ENCODE assay signal across 22 cellular contexts in the genomic region with DNA sequence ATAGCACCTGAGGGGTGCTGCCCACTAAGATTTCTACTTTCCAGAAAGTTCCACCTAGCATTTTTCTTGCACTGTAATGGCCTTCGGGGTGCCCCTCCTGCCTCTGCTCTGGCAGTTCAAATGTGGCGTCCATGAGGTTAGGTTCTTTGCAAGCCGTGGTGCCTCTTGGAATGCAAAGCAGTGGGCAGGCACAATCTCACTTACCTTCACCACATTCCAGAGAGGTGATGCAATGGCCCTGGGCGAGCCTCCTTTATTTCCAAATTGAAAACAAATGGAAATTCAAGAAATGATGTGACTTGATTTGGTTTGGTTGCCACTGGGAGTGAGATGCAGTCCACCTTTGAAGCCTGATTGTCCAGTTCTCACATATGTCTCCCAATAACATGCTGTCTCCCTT. TPM values are rescaled to one million over a fixed set of nuclear protein-coding genes. Genes with fewer than 3 reads are reported as not detected.
A peak's percentile ranks its signal among the peaks of the same experiment; 100 is the strongest.
DNase-seq lines count a peak whose midpoint lies in the region; ATAC-seq and TF ChIP-seq lines count a peak whose summit lies in the region.
"Had no signal": no experiment of that assay in that cellular context is flagged by ENCODE, and none has a peak within 500 bp of the region (broad histone marks: within the 10 kb centered on the region; RNA-seq: fewer than 3 reads in every experiment).

No MANE protein-coding gene starts in this region.

- H3K4me1 ChIP-seq in left lung = no peaks in the 10 kb centered on the region
- H3K4me1 ChIP-seq in tibial nerve = no peaks in the 10 kb centered on the region
- no peaks in the 10 kb centered on the region for H3K4me1 ChIP-seq in OCI-LY7 (ENCODE audit: insufficient read depth, low read length, poor library complexity, severe bottlenecking)
- H3K4me1 ChIP-seq: BLaER1, esophagus squamous epithelium, right atrium auricular region had no signal

- H3K27ac ChIP-seq in left lung (no peak overlapping the region), tibial nerve (no peak overlapping the region), OCI-LY7 (ENCODE audit: low read depth, low read length, poor library complexity, severe bottlenecking) (no peak overlapping the region)
- H3K27ac ChIP-seq: BLaER1, esophagus squamous epithelium, right atrium auricular region had no signal

- H3K9me3 ChIP-seq in left lung (no peaks in the 10 kb centered on the region), tibial nerve (no peaks in the 10 kb centered on the region), OCI-LY7 (ENCODE audit: low read length) (no peaks in the 10 kb centered on the region)
- H3K9me3 ChIP-seq: BLaER1, esophagus squamous epithelium, right atrium auricular region had no signal

- no peaks in the 10 kb centered on the region for H3K79me2 ChIP-seq in OCI-LY7 (ENCODE audit: insufficient read depth, low read depth, low read length)

- H3K9me2 ChIP-seq in OCI-LY7 (ENCODE audit: insufficient read depth, low read length) = no peaks in the 10 kb centered on the region

- no peak overlapping the region for H2AFZ ChIP-seq in OCI-LY7 (ENCODE audit: low read length)

- no peak overlapping the region for H3K4me2 ChIP-seq in OCI-LY7 (ENCODE audit: low read length)
- H3K4me2 ChIP-seq: BLaER1 had no signal

- ATAC-seq in left lung = peak; percentile 82
- ATAC-seq in GM19324 (IDR thresholded peaks at IDR 0.05; ENCODE audit: low FRiP score, unreplicated experiment) = no peak
- ATAC-seq: activated T-cell treated with anti-CD3 and anti-CD28 coated beads, Interleukin-2, amount 50 U/mL, for 72 hours had no signal

- TF ChIP-seq EP300 in tibial nerve (IDR thresholded peaks at IDR 0.05) = no peak

- TF ChIP-seq CTCF in epithelial cell of esophagus (IDR thresholded peaks at IDR 0.05; ENCODE audit: insufficient read depth, low read depth, low read length, missing control alignments) (no peak), left lung (IDR thresholded peaks at IDR 0.05) (no peak), tibial nerve (IDR thresholded peaks at IDR 0.05) (no peak), OCI-LY7 (conservative IDR thresholded peaks at IDR 0.05; ENCODE audit: low read length) (no peak)

- H3K4me3 ChIP-seq in epithelial cell of esophagus (ENCODE audit: low read length) = no peak overlapping the region
- H3K4me3 ChIP-seq in left lung = no peak overlapping the region
- H3K4me3 ChIP-seq in tibial nerve = no peak overlapping the region
- no peak overlapping the region for H3K4me3 ChIP-seq in OCI-LY7 (ENCODE audit: low read depth, low read length, poor library complexity, severe bottlenecking)
- H3K4me3 ChIP-seq: BLaER1, esophagus squamous epithelium, right atrium auricular region had no signal

- DNase-seq in Daoy (ENCODE audit: low read depth) (peak; percentile 58), NCI-H226 (peak; percentile 3), epithelial cell of esophagus (ENCODE audit: low read depth) (peak; percentile 69), left lung (no peak), tibial nerve (ENCODE audit: low spot score in 2 of 2) (no peak), OCI-LY7 (ENCODE audit: low spot score) (no peak)
- no peak for DNase-seq in stimulated activated CD4-positive, alpha-beta T cell treated with anti-CD3 and anti-CD28 coated beads, Interleukin-1b, Interleukin-23, amount 100 ng/mL, for 48 hours
- DNase-seq: activated CD4-positive, alpha-beta T cell treated with anti-CD3 and anti-CD28 coated beads for 4 hours; activated naive CD4-positive, alpha-beta T cell treated with anti-CD3 and anti-CD28 coated beads, Interleukin-2, amount 10 ng/mL, durations not matched to agents 7 days and 5 days; activated T-cell treated with anti-CD3 and anti-CD28 coated beads, Interleukin-2, amount 50 U/mL, for 72 hours; aorta; esophagus squamous epithelium; NCI-H1417; NCI-H526 treated with DMSO at 0.1 percent for 48 hours; SHP77 treated with DMSO at 0.1 percent for 48 hours; stimulated activated CD8-positive, alpha-beta memory T cell treated with anti-CD3 and anti-CD28 coated beads, Interleukin-4, amount 100 ng/mL, for 48 hours; T-helper 1 cell had no signal

- no TSS peak for BruUV-seq in OCI-LY7 (replicated peaks; lab: Mats Ljungman, UMichigan)

- POLR2A ChIA-PET in OCI-LY7 (lab: Charles Lee) = no interaction called here

- TF ChIP-seq POLR2A in tibial nerve (IDR thresholded peaks at IDR 0.05) = no peak

- H3K27me3 ChIP-seq in left lung = no peaks in the 10 kb centered on the region
- H3K27me3 ChIP-seq in tibial nerve = no peaks in the 10 kb centered on the region
- H3K27me3 ChIP-seq: BLaER1, right atrium auricular region had no signal

- 43 to 62% methylated on average over 4 of the region's 4 CpGs for WGBS in tibial nerve, 2 donors

- CTCF ChIA-PET in OCI-LY7 (lab: Charles Lee; ENCODE audit: unreplicated experiment) = no interaction called here

- intact Hi-C loops in left lung (cut with DNase I) (no loop called here), OCI-LY7 (cut with micrococcal nuclease; ENCODE audit: unreplicated experiment) (no loop called here)

- H3K36me3 ChIP-seq in left lung (no peaks in the 10 kb centered on the region), tibial nerve (no peaks in the 10 kb centered on the region), OCI-LY7 (ENCODE audit: insufficient read depth, low read length) (no peaks in the 10 kb centered on the region)
- H3K36me3 ChIP-seq: BLaER1, esophagus squamous epithelium, right atrium auricular region had no signal

- no peaks in the 10 kb centered on the region for H4K20me1 ChIP-seq in OCI-LY7 (ENCODE audit: insufficient read depth, low read length)
- H4K20me1 ChIP-seq: BLaER1 had no signal

RNA-seq across cellular contexts. Expression of a gene that starts 46.9 kb away (rescaled TPM):
- total RNA-seq in Daoy (2014; rRNA removed; shearing (Covaris generic)) = 0.60 and 0.74 TPM in 2 replicates
- total RNA-seq in left lung = 1 to 10 TPM; 1.6 to 2.0 TPM
- 1 to 10 TPM in 2 of 4 donors, under 1 TPM in 1, not detected in 1; 0.22 to 1.2 (median 1.0) TPM for total RNA-seq in tibial nerve
- total RNA-seq in OCI-LY7 (2014; rRNA removed; shearing (Covaris generic)) = 2.2 and 4.7 TPM in 2 replicates
- total RNA-seq in OCI-LY7 (2022) = 11.4 and 14.4 TPM in 2 replicates
- total RNA-seq: lung microvascular endothelial cell, osteoblast had no signal

Comparison
In these comparisons a context has a peak if more than half of its experiments do, and no peak if none do; other contexts are left out.
1. DNase-seq: peak in Daoy (single experiment), NCI-H226 (single experiment) and epithelial cell of esophagus (single experiment); none in left lung (0 of 2), stimulated activated CD4-positive, alpha-beta T cell treated with anti-CD3 and anti-CD28 coated beads, Interleukin-1b, Interleukin-23, amount 100 ng/mL, for 48 hours (single experiment), tibial nerve (0 of 2) and OCI-LY7 (single experiment).